Comparison of ENCODE assay signal across 8 cellular contexts in genomic region chr13:51803422-51804294, GRCh38. TPM values are rescaled to one million over a fixed set of nuclear protein-coding genes. Genes with fewer than 3 reads are reported as not detected.
DNase-seq lines count a peak whose midpoint lies in the region; ATAC-seq, FAIRE-seq and TF ChIP-seq lines count a peak whose summit lies in the region.

TSS of gene DHRS12 (minus strand) at chr13:51804163. CDS start at chr13:51799659, 4,504 bp downstream.

- peak within 1 kb of the TSS; percentile 77 for H3K27ac ChIP-seq in HepG2 (ENCODE audit: extremely low read length, insufficient read depth, low read length)

- FAIRE-seq in HepG2 (lab: Jason Lieb, UNC), result no peak

- H3K36me3 ChIP-seq in BJ (ENCODE audit: control insufficient read depth, insufficient read depth, low read length) (no peaks in the 10 kb centered on the region), HepG2 (replicated peaks in 1 of 2; ENCODE audit: control insufficient read depth in 1 of 2, insufficient read depth in 2 of 2, low read length in 2 of 2) (no peaks in the 10 kb centered on the region)

- H3K4me1 ChIP-seq in HepG2 (ENCODE audit: insufficient read depth, low read length), result peaks cover 49% of the 10 kb centered on the region

- H3K27me3 ChIP-seq in BJ (ENCODE audit: control insufficient read depth, insufficient read depth, low read length), result peaks cover 2% of the 10 kb centered on the region
- no peaks in the 10 kb centered on the region for H3K27me3 ChIP-seq in HepG2 (ENCODE audit: control insufficient read depth in 1 of 2, insufficient read depth in 2 of 2, low read length in 2 of 2)

- peak; percentile 73 to 81 for TF ChIP-seq POLR2A in HepG2 (IDR thresholded peaks at IDR 0.05; ENCODE audit: insufficient read depth in 1 of 2, low read depth in 2 of 2, low read length in 2 of 2)

- CTCF ChIA-PET in BJ (lab: Yijun Ruan, JAX), result interaction anchor here (0.9 kb wide), 1 partner anchor 351 kb away, joined by 4 read pairs; the partner anchor contains the start of gene INTS6
- CTCF ChIA-PET in HepG2 (lab: Yijun Ruan, JAX; ENCODE audit: low intra/inter-chr PET ratio, low total read pairs), result no interaction called here

- peak in 1 of 2 experiments; percentile 20; a peak in 1 of 4 replicates for TF ChIP-seq EP300 in HepG2 (IDR thresholded peaks at IDR 0.05; ENCODE audit: low read depth in 2 of 2, low read length in 2 of 2)
- 0 out of 2 replicates have a peak, but pooled peaks have one; percentile 21 for TF ChIP-seq EP300 in HepG2 (CRISPR knock-in tag; IDR thresholded peaks at IDR 0.05; ENCODE audit: borderline replicate concordance)

- DNase-seq in BJ (ENCODE audit: low read depth) (no peak), NCI-H524 treated with DMSO at 0.1 percent for 48 hours (lab: John Stamatoyannopoulos, UW) (peak; percentile 35), dedifferentiated amniotic fluid mesenchymal stem cell (ENCODE audit: extremely low spot score) (peak; percentile 75), HepG2 (ENCODE audit: low spot score) (peak; percentile 60)
- peak; percentile 83 for DNase-seq in activated CD4-positive, alpha-beta T cell treated with anti-CD3 and anti-CD28 coated beads, Interleukin-2, amount 50 U/mL, for 1 hour
- peak; percentile 80 for DNase-seq in stimulated activated CD4-positive, alpha-beta T cell treated with anti-CD3 and anti-CD28 coated beads, Interleukin-4, amount 100 ng/mL, for 1 hour

- peak; percentile 91 for ATAC-seq in GM19023 (IDR thresholded peaks at IDR 0.05; ENCODE audit: unreplicated experiment)
- ATAC-seq in HG03175 (IDR thresholded peaks at IDR 0.05; ENCODE audit: unreplicated experiment), result peak; percentile 90
- ATAC-seq in HepG2, result peak; percentile 89

- TF ChIP-seq CTCF in BJ (IDR thresholded peaks at IDR 0.05; ENCODE audit: insufficient read depth, low read depth, low read length) (0 out of 2 replicates have a peak, but pooled peaks have one; percentile 7), HepG2 (CRISPR knock-in tag; IDR thresholded peaks at IDR 0.05) (peak; percentile 14; the same call in 1 of the 2 replicates)

- 3% methylated on average over 5 of the region's 91 CpGs for WGBS in HepG2 (ENCODE audit: low lambda C conversion rate)

- no TSS peak for BruUV-seq in HepG2 (replicated peaks; lab: Mats Ljungman, UMichigan)

- peak within 1 kb of the TSS; percentile 95 for H3K4me2 ChIP-seq in HepG2 (ENCODE audit: low read depth, low read length)

- in situ Hi-C loops in HepG2 (cut with HindIII; ENCODE audit: extremely low pct_ligation_motif_present, low pct_unique_long_range_greater_than_20kb), result no loop called here

- H3K4me3 ChIP-seq in BJ (ENCODE audit: low read depth, low read length), result peak within 1 kb of the TSS; percentile 84
- H3K4me3 ChIP-seq in HepG2 (replicated peaks in 1 of 3; ENCODE audit: insufficient read depth in 1 of 3, low read depth in 2 of 3, low read length in 3 of 3), result peak within 1 kb of the TSS; percentile 68 to 85 (median 75)

- intact Hi-C loops in HepG2 (cut with micrococcal nuclease; ENCODE audit: unreplicated experiment), result loop anchor here (2.0 kb wide), 1 partner anchor 351 kb away; the partner anchor contains the start of gene INTS6

- H3K9me3 ChIP-seq in HepG2 (ENCODE audit: low read length), result no peaks in the 10 kb centered on the region

- peak; percentile 9 for TF ChIP-seq RAD21 in HepG2 (CRISPR knock-in tag; IDR thresholded peaks at IDR 0.05)

- H3K79me2 ChIP-seq in HepG2 (ENCODE audit: insufficient read depth, low read length), result no peaks in the 10 kb centered on the region

- peak within 1 kb of the TSS; percentile 97 for H3K9ac ChIP-seq in HepG2 (ENCODE audit: insufficient read depth, low read depth, low read length)

- POLR2A ChIA-PET in BJ (lab: Charles Lee) (no interaction called here), HepG2 (lab: Yijun Ruan, JAX) (interaction anchor here (0.8 to 4.1 kb wide), 7 partner anchors 10 to 370 kb away, joined by 3 to 19 read pairs (median 3); partner anchors contain the start of gene INTS6)

- H2AFZ ChIP-seq in HepG2 (ENCODE audit: low read length), result no peak within 1 kb of the TSS

- H4K20me1 ChIP-seq in HepG2 (ENCODE audit: insufficient read depth, low read length), result no peaks in the 10 kb centered on the region

TF ChIP-seq in HepG2, 621 proteins besides CTCF, POLR2A, EP300 and RAD21 (continues in another document):
- peak; percentile 61; the same call in 1 of the 2 replicates for TF ChIP-seq ZNF770 (CRISPR knock-in tag; IDR thresholded peaks at IDR 0.05)
- no peak for TF ChIP-seq ZNF83 (CRISPR knock-in tag; IDR thresholded peaks at IDR 0.05; ENCODE audit: borderline replicate concordance)
- TF ChIP-seq POGK (CRISPR knock-in tag; conservative IDR thresholded peaks at IDR 0.05), result 0 out of 2 replicates have a peak, but pooled peaks have one; percentile 51
- TF ChIP-seq ZNF547 (CRISPR knock-in tag; IDR thresholded peaks at IDR 0.05), result peak; percentile 73
- TF ChIP-seq ATF4 (CRISPR knock-in tag; IDR thresholded peaks at IDR 0.05), result peak in 1 of 2 experiments; percentile 77; a peak in 1 of 4 replicates

RNA-seq across cellular contexts. Expression of gene DHRS12, which starts in this region (rescaled TPM):
- polyA plus RNA-seq in BJ (2011; rRNA removed) (5.6 and 6.5 TPM in 2 replicates), HepG2 (2011; rRNA removed) (8.4 and 12.7 TPM in 2 replicates)
- 4.1 and 5.6 TPM in 2 replicates for polyA minus RNA-seq in BJ (2011; rRNA and poly(A)+ RNA removed)
- total RNA-seq in HepG2 (2016; rRNA removed; fragmentation: Illumina TruSeq; extraction: Trizol), result 4.8 and 7.2 TPM in 2 replicates
- total RNA-seq in HepG2 (2016; cell fraction: cytosol; rRNA removed; fragmentation: Illumina TruSeq; extraction: Trizol; ENCODE audit: low read depth), result 8.8 and 10.5 TPM in 2 replicates
- total RNA-seq in HepG2 (2016; cell fraction: insoluble cytoplasmic fraction; rRNA removed; fragmentation: Illumina TruSeq; extraction: Trizol), result 5.6 and 5.7 TPM in 2 replicates
- 9.1 and 14.0 TPM in 2 replicates for total RNA-seq in HepG2 (2016; cell fraction: membrane; rRNA removed; fragmentation: Illumina TruSeq; extraction: Trizol)
- total RNA-seq in HepG2 (2016; cell fraction: nucleus; rRNA removed; fragmentation: Illumina TruSeq; extraction: Trizol), result 6.7 TPM in 2 replicates
- 7.3 and 8.0 TPM in 2 replicates for polyA plus RNA-seq in HepG2 (2011; cell fraction: cytosol; rRNA removed)
- 19.6 and 21.8 TPM in 2 replicates for polyA plus RNA-seq in HepG2 (2011; cell fraction: nucleus; rRNA removed)
- polyA plus RNA-seq in HepG2 (2012), result 10.8 and 12.0 TPM in 2 replicates
- 15.2 and 25.5 TPM in 2 replicates for polyA plus RNA-seq in HepG2 (2016; cell fraction: cytosol; fragmentation: Illumina TruSeq; extraction: Trizol; ENCODE audit: low read depth)
- polyA plus RNA-seq in HepG2 (2016; cell fraction: insoluble cytoplasmic fraction; fragmentation: Illumina TruSeq; extraction: Trizol; ENCODE audit: low read depth), result 8.8 and 9.3 TPM in 2 replicates
- 15.3 and 19.6 TPM in 2 replicates for polyA plus RNA-seq in HepG2 (2016; cell fraction: membrane; fragmentation: Illumina TruSeq; extraction: Trizol; ENCODE audit: low read depth)
- polyA plus RNA-seq in HepG2 (2016; cell fraction: nucleus; fragmentation: Illumina TruSeq; extraction: Trizol; ENCODE audit: insufficient read depth, low read depth), result 14.9 and 17.8 TPM in 2 replicates
- 0.89 and 5.4 TPM in 2 replicates for polyA minus RNA-seq in HepG2 (2011; rRNA and poly(A)+ RNA removed; ENCODE audit: low replicate concordance)
- 2.5 and 5.0 TPM in 2 replicates for polyA minus RNA-seq in HepG2 (2011; cell fraction: cytosol; rRNA and poly(A)+ RNA removed)
- 12.2 and 18.3 TPM in 2 replicates for polyA minus RNA-seq in HepG2 (2011; cell fraction: nucleus; rRNA and poly(A)+ RNA removed)
